Comparison of ENCODE assay signal across 1 cellular context in the genomic region with DNA sequence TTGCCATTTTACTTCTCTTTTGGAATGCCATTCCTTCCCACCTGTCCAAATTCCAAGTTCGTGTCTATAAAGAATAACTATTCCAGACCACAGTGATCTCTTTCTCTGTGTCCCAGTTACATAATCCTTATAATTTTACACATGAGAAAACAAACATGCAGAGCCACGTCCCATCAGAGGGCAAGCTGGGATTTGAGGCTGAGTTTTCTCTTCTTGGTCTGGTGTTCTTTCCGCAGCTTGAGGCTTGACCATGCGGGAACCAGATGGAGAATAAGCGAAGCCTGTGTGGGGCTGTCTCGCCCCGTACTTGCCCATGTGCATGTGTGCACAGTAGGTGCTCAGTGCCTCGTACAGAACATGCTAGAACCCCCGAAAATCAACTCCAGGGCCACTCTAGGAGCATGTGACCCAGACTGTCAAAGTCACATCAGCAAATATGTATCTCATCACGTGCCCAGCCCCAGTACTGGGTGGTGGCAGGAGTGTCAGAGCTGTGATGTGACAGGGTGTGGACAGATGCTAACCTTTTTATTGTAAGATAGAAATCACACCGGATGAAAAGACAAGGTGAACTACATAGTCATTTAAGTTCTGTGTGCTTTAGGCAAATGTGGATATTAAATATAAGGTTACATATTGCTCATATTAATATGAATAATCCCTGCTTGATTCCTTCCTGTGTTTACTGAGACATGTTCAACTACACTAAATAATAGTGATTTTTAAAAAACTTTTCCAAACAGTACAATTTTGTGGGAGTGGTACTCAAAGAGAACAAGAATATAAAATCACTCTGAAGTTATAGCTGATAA.
TF ChIP-seq lines count a peak whose summit lies in the region.

No MANE protein-coding gene starts in this region.

TF ChIP-seq in neural cell, 6 proteins besides CTCF, POLR2A, EP300 and RAD21 (continued from another document):
- TF ChIP-seq, protein P1, sequence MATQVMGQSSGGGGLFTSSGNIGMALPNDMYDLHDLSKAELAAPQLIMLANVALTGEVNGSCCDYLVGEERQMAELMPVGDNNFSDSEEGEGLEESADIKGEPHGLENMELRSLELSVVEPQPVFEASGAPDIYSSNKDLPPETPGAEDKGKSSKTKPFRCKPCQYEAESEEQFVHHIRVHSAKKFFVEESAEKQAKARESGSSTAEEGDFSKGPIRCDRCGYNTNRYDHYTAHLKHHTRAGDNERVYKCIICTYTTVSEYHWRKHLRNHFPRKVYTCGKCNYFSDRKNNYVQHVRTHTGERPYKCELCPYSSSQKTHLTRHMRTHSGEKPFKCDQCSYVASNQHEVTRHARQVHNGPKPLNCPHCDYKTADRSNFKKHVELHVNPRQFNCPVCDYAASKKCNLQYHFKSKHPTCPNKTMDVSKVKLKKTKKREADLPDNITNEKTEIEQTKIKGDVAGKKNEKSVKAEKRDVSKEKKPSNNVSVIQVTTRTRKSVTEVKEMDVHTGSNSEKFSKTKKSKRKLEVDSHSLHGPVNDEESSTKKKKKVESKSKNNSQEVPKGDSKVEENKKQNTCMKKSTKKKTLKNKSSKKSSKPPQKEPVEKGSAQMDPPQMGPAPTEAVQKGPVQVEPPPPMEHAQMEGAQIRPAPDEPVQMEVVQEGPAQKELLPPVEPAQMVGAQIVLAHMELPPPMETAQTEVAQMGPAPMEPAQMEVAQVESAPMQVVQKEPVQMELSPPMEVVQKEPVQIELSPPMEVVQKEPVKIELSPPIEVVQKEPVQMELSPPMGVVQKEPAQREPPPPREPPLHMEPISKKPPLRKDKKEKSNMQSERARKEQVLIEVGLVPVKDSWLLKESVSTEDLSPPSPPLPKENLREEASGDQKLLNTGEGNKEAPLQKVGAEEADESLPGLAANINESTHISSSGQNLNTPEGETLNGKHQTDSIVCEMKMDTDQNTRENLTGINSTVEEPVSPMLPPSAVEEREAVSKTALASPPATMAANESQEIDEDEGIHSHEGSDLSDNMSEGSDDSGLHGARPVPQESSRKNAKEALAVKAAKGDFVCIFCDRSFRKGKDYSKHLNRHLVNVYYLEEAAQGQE (IDR thresholded peaks at IDR 0.05; ENCODE audit: borderline replicate concordance): no peak
- TF ChIP-seq EZH2 (IDR thresholded peaks at IDR 0.05; ENCODE audit: borderline replicate concordance, insufficient read depth, low read length, poor library complexity, severe bottlenecking): no peak
- TF ChIP-seq SMC3 (conservative IDR thresholded peaks at IDR 0.05; ENCODE audit: poor library complexity): no peak
- no peak for TF ChIP-seq POLR2AphosphoS5 (IDR thresholded peaks at IDR 0.05)
